Comparison of ENCODE assay signal across 21 cellular contexts in the genomic region with DNA sequence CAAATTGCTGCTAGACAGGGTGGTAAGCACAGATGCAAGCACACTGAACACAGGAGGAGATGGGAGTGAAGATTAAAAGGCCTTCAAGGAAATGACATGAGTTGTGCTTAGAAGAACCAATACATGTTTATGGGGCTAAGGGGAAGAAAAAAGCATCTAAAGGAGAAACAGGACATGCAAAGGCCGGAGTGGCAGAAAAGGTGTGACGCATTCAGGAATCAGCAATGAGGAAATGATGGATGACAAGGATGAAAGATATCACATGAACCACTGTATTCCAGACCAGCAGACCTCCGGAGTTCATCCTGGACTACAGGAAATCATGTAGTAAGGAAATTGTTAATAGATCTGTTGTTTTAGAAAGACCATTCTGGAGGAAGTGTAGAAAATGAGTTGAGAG.
"Had no signal": no experiment of that assay in that cellular context is flagged by ENCODE, and none has a peak within 500 bp of the region (broad histone marks: within the 10 kb centered on the region; RNA-seq: fewer than 3 reads in every experiment).

No MANE protein-coding gene starts in this region.

- H3K27me3 ChIP-seq: SJSA1 had no signal

- H3K4me1 Mint-ChIP-seq: activated B cell treated with CpG ODN at 0.5 μM for 24 hours; activated CD4-positive, alpha-beta T cell treated with anti-CD3 and anti-CD28 coated beads, Interleukin-2, amount 10 ng/mL, durations not matched to agents 24 days and 14 days; activated naive CD4-positive, alpha-beta T cell treated with anti-CD3 and anti-CD28 coated beads, Interleukin-2, amount 50 U/mL, for 24 hours had no signal

- DNase-seq: activated B cell treated with CpG ODN at 0.5 μM for 24 hours; activated CD4-positive, alpha-beta T cell treated with anti-CD3 and anti-CD28 coated beads for 1 hour; activated CD4-positive, alpha-beta T cell treated with anti-CD3 and anti-CD28 coated beads, Interleukin-2, amount 10 ng/mL, durations not matched to agents 24 days and 14 days; activated CD4-positive, alpha-beta T cell treated with anti-CD3 and anti-CD28 coated beads, Interleukin-2, amount 50 U/mL, for 48 hours; activated CD8-positive, alpha-beta memory T cell treated with anti-CD3 and anti-CD28 coated beads for 24 hours; activated naive CD4-positive, alpha-beta T cell; activated T-cell treated with anti-CD3 and anti-CD28 coated beads, Interleukin-2, amount 50 U/mL, for 48 hours; aorta; Karpas-422; NCI-H1105 treated with DMSO at 0.1 percent for 48 hours; NCI-H1436 treated with DMSO at 0.1 percent for 48 hours; NCI-H187; NCI-H2081; NCI-H446; NCI-H524; SHP77; T-helper 9 cell had no signal

- H3K27me3 Mint-ChIP-seq: activated B cell treated with CpG ODN at 0.5 μM for 24 hours; activated CD4-positive, alpha-beta T cell treated with anti-CD3 and anti-CD28 coated beads, Interleukin-2, amount 10 ng/mL, durations not matched to agents 24 days and 14 days; activated naive CD4-positive, alpha-beta T cell treated with anti-CD3 and anti-CD28 coated beads, Interleukin-2, amount 50 U/mL, for 24 hours had no signal

- H3K9me3 Mint-ChIP-seq: activated B cell treated with CpG ODN at 0.5 μM for 24 hours; activated CD4-positive, alpha-beta T cell treated with anti-CD3 and anti-CD28 coated beads, Interleukin-2, amount 10 ng/mL, durations not matched to agents 24 days and 14 days; activated naive CD4-positive, alpha-beta T cell treated with anti-CD3 and anti-CD28 coated beads, Interleukin-2, amount 50 U/mL, for 24 hours; T-helper 1 cell treated with Interleukin-12 subunit alpha and Interleukin-12 subunit beta and Interleukin-4 antibody, amounts not matched to agents 30 μg/mL and 1 μg/mL, for 36 hours had no signal

- H3K4me3 ChIP-seq: SJSA1 had no signal

- H3K27ac Mint-ChIP-seq: activated B cell treated with CpG ODN at 0.5 μM for 24 hours; activated CD4-positive, alpha-beta T cell treated with anti-CD3 and anti-CD28 coated beads, Interleukin-2, amount 10 ng/mL, durations not matched to agents 24 days and 14 days; activated naive CD4-positive, alpha-beta T cell treated with anti-CD3 and anti-CD28 coated beads, Interleukin-2, amount 50 U/mL, for 24 hours; T-helper 1 cell treated with Interleukin-12 subunit alpha and Interleukin-12 subunit beta and Interleukin-4 antibody, amounts not matched to agents 30 μg/mL and 1 μg/mL, for 36 hours had no signal

- H3K27ac ChIP-seq: SJSA1 had no signal

- H3K4me3 Mint-ChIP-seq: activated B cell treated with CpG ODN at 0.5 μM for 24 hours; activated CD4-positive, alpha-beta T cell treated with anti-CD3 and anti-CD28 coated beads, Interleukin-2, amount 10 ng/mL, durations not matched to agents 24 days and 14 days; activated naive CD4-positive, alpha-beta T cell treated with anti-CD3 and anti-CD28 coated beads, Interleukin-2, amount 50 U/mL, for 24 hours; T-helper 1 cell treated with Interleukin-12 subunit alpha and Interleukin-12 subunit beta and Interleukin-4 antibody, amounts not matched to agents 30 μg/mL and 1 μg/mL, for 36 hours had no signal

- ATAC-seq: SK-N-SH treated with all-trans-retinoic acid at 6 μM for 48 hours had no signal

- H3K9me3 ChIP-seq: SJSA1 had no signal
